10 cellular contexts compared by ENCODE assay signal in genomic region chr17:80872999-80873951, GRCh38.
DNase-seq lines count a peak whose midpoint lies in the region; ATAC-seq, FAIRE-seq and TF ChIP-seq lines count a peak whose summit lies in the region.
"Had no signal": no experiment of that assay in that cellular context is flagged by ENCODE, and none has a peak within 500 bp of the region (broad histone marks: within the 10 kb centered on the region; RNA-seq: fewer than 3 reads in every experiment).

No MANE protein-coding gene starts in this region.

- no peak for ATAC-seq in activated CD8-positive, alpha-beta memory T cell treated with anti-CD3 and anti-CD28 coated beads, Interleukin-2, amount 10 ng/mL, durations not matched to agents 7 days and 5 days
- no peak for ATAC-seq in activated CD8-positive, alpha-beta T cell treated with anti-CD3 and anti-CD28 coated beads, Interleukin-2, amount 10 ng/mL, durations not matched to agents 7 days and 5 days
- peak; percentile 98 to 99 for ATAC-seq in gastrocnemius medialis

- in situ Hi-C loops in gastrocnemius medialis (cut with MboI; ENCODE audit: low sequenced_read_pairs in 4 of 4), result no loop called here

- TF ChIP-seq POLR2A in gastrocnemius medialis (IDR thresholded peaks at IDR 0.05), result peak; percentile 14 to 43
- no peak for TF ChIP-seq POLR2A in GM12892 (IDR thresholded peaks at IDR 0.05; ENCODE audit: low read depth, low read length)

- peak overlapping the region; percentile 33 for H3K27ac Mint-ChIP-seq in activated CD8-positive, alpha-beta memory T cell treated with anti-CD3 and anti-CD28 coated beads, Interleukin-2, amount 10 ng/mL, durations not matched to agents 7 days and 5 days
- H3K27ac Mint-ChIP-seq in activated CD8-positive, alpha-beta T cell treated with anti-CD3 and anti-CD28 coated beads, Interleukin-2, amount 10 ng/mL, durations not matched to agents 7 days and 5 days, result peak overlapping the region; percentile 85

- POLR2A ChIA-PET in activated CD8-positive, alpha-beta T cell treated with anti-CD3 and anti-CD28 coated beads, Interleukin-2, amount 10 ng/mL, durations not matched to agents 7 days and 5 days (lab: Charles Lee), result interaction anchor here (1.5 kb wide), 1 partner anchor 16 kb away, joined by 5 read pairs; no protein-coding TSS in a partner anchor

- no peaks in the 10 kb centered on the region for H3K9me3 ChIP-seq in gastrocnemius medialis

- H3K9me3 Mint-ChIP-seq in activated CD8-positive, alpha-beta memory T cell treated with anti-CD3 and anti-CD28 coated beads, Interleukin-2, amount 10 ng/mL, durations not matched to agents 7 days and 5 days (ENCODE audit: low read depth), result no peaks in the 10 kb centered on the region
- no peaks in the 10 kb centered on the region for H3K9me3 Mint-ChIP-seq in activated CD8-positive, alpha-beta T cell treated with anti-CD3 and anti-CD28 coated beads, Interleukin-2, amount 10 ng/mL, durations not matched to agents 7 days and 5 days (ENCODE audit: insufficient read depth)

- H3K4me1 ChIP-seq in gastrocnemius medialis, result peaks cover 27 to 28% of the 10 kb centered on the region in 2 donors

- no peak overlapping the region for H3K4me3 ChIP-seq in gastrocnemius medialis

- CTCF ChIA-PET in activated CD8-positive, alpha-beta memory T cell treated with anti-CD3 and anti-CD28 coated beads, Interleukin-2, amount 10 ng/mL, durations not matched to agents 7 days and 5 days (lab: Charles Lee), result interaction anchor here (0.6 to 2.4 kb wide), 4 partner anchors 10 to 618 kb away, joined by 3 to 6 read pairs (median 4); no protein-coding TSS in a partner anchor
- CTCF ChIA-PET in activated CD8-positive, alpha-beta T cell treated with anti-CD3 and anti-CD28 coated beads, Interleukin-2, amount 10 ng/mL, durations not matched to agents 7 days and 5 days (lab: Charles Lee), result interaction anchor here (1.6 to 2.1 kb wide), 4 partner anchors 12 to 26 kb away, joined by 4 to 5 read pairs (median 5); no protein-coding TSS in a partner anchor

- intact Hi-C loops in gastrocnemius medialis (cut with DNase I; ENCODE audit: low total_unique reads), result no loop called here

- peaks cover 41% of the 10 kb centered on the region for H3K36me3 Mint-ChIP-seq in activated CD8-positive, alpha-beta memory T cell treated with anti-CD3 and anti-CD28 coated beads, Interleukin-2, amount 10 ng/mL, durations not matched to agents 7 days and 5 days
- H3K36me3 Mint-ChIP-seq in activated CD8-positive, alpha-beta T cell treated with anti-CD3 and anti-CD28 coated beads, Interleukin-2, amount 10 ng/mL, durations not matched to agents 7 days and 5 days (ENCODE audit: low read depth), result peaks cover 41% of the 10 kb centered on the region

- TF ChIP-seq CTCF in gastrocnemius medialis (IDR thresholded peaks at IDR 0.05 in 4 of 5, conservative IDR thresholded peaks at IDR 0.05 in 1 of 5), result no peak

- H3K4me3 Mint-ChIP-seq in activated CD8-positive, alpha-beta memory T cell treated with anti-CD3 and anti-CD28 coated beads, Interleukin-2, amount 10 ng/mL, durations not matched to agents 7 days and 5 days, result no peak overlapping the region
- no peak overlapping the region for H3K4me3 Mint-ChIP-seq in activated CD8-positive, alpha-beta T cell treated with anti-CD3 and anti-CD28 coated beads, Interleukin-2, amount 10 ng/mL, durations not matched to agents 7 days and 5 days

- H3K27me3 ChIP-seq in gastrocnemius medialis, result no peaks in the 10 kb centered on the region

- H3K27ac ChIP-seq in gastrocnemius medialis, result peak overlapping the region; percentile 76 to 90 (median 85)

- no peaks in the 10 kb centered on the region for H3K27me3 Mint-ChIP-seq in activated CD8-positive, alpha-beta memory T cell treated with anti-CD3 and anti-CD28 coated beads, Interleukin-2, amount 10 ng/mL, durations not matched to agents 7 days and 5 days
- H3K27me3 Mint-ChIP-seq in activated CD8-positive, alpha-beta T cell treated with anti-CD3 and anti-CD28 coated beads, Interleukin-2, amount 10 ng/mL, durations not matched to agents 7 days and 5 days (ENCODE audit: low read depth), result no peaks in the 10 kb centered on the region

- H3K4me1 Mint-ChIP-seq in activated CD8-positive, alpha-beta memory T cell treated with anti-CD3 and anti-CD28 coated beads, Interleukin-2, amount 10 ng/mL, durations not matched to agents 7 days and 5 days, result peaks cover 85% of the 10 kb centered on the region
- H3K4me1 Mint-ChIP-seq in activated CD8-positive, alpha-beta T cell treated with anti-CD3 and anti-CD28 coated beads, Interleukin-2, amount 10 ng/mL, durations not matched to agents 7 days and 5 days (ENCODE audit: low read depth), result peaks cover 82% of the 10 kb centered on the region

- no peak for DNase-seq in activated CD8-positive, alpha-beta memory T cell treated with anti-CD3 and anti-CD28 coated beads, Interleukin-2, amount 10 ng/mL, durations not matched to agents 7 days and 5 days
- DNase-seq in activated CD8-positive, alpha-beta memory T cell treated with anti-CD3 and anti-CD28 coated beads, Interleukin-2, amount 50 U/mL, for 48 hours, result no peak
- DNase-seq in activated CD8-positive, alpha-beta T cell treated with anti-CD3 and anti-CD28 coated beads, Interleukin-2, amount 10 ng/mL, durations not matched to agents 7 days and 5 days, result no peak
- DNase-seq in hypothalamus (lab: John Stamatoyannopoulos, UW) (peak in 29 of 51 donors; percentile 9 to 71 (median 42)), gastrocnemius medialis (peak; percentile 83 to 89), GM12892 (ENCODE audit: insufficient read length) (no peak), DMS79 (lab: John Stamatoyannopoulos, UW) (no peak), HT-29 (ENCODE audit: low spot score) (no peak)
- DNase-seq: activated T-cell treated with anti-CD3 and anti-CD28 coated beads for 4 hours, NCI-H774 had no signal

- no peak for FAIRE-seq in GM12892 (lab: Jason Lieb, UNC)

- no peaks in the 10 kb centered on the region for H3K36me3 ChIP-seq in gastrocnemius medialis

Comparison
In these comparisons a context has a peak if more than half of its experiments do, and no peak if none do; other contexts are left out.
1. ATAC-seq: peak in gastrocnemius medialis (2 of 2); none in activated CD8-positive, alpha-beta memory T cell treated with anti-CD3 and anti-CD28 coated beads, Interleukin-2, amount 10 ng/mL, durations not matched to agents 7 days and 5 days (single experiment) and activated CD8-positive, alpha-beta T cell treated with anti-CD3 and anti-CD28 coated beads, Interleukin-2, amount 10 ng/mL, durations not matched to agents 7 days and 5 days (single experiment).
2. DNase-seq: peak in hypothalamus (29 of 51) and gastrocnemius medialis (2 of 2); none in activated CD8-positive, alpha-beta memory T cell treated with anti-CD3 and anti-CD28 coated beads, Interleukin-2, amount 10 ng/mL, durations not matched to agents 7 days and 5 days (single experiment), activated CD8-positive, alpha-beta memory T cell treated with anti-CD3 and anti-CD28 coated beads, Interleukin-2, amount 50 U/mL, for 48 hours (single experiment), activated CD8-positive, alpha-beta T cell treated with anti-CD3 and anti-CD28 coated beads, Interleukin-2, amount 10 ng/mL, durations not matched to agents 7 days and 5 days (single experiment), GM12892 (single experiment), DMS79 (single experiment) and HT-29 (single experiment).